In the genomic region with DNA sequence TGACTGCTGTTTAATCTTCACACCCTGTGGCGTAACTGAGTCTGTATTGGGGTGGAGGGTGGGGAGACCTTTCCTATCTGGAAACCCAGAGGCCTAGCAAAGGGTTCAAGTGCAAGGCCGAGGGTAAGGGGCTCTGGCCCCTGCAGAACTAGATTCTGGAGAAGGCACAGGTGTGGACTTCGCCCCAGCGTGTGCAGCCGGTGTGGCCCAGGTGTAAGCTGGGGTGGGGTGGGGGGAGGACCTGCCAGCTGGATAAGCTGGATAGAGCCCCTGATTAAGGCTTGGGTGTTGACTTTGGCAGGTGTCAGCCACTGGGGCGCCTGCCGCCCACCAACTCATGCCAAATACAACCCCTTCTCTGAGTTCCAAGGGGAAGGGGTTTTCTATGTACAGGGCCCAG, we compare ENCODE assay signal across 9 cellular contexts. TPM values are rescaled to one million over a fixed set of nuclear protein-coding genes. Genes with fewer than 3 reads are reported as not detected.
DNase-seq lines count a peak whose midpoint lies in the region; ATAC-seq and TF ChIP-seq lines count a peak whose summit lies in the region.
"Had no signal": no experiment of that assay in that cellular context is flagged by ENCODE, and none has a peak within 500 bp of the region (broad histone marks: within the 10 kb centered on the region; RNA-seq: fewer than 3 reads in every experiment).

No MANE protein-coding gene starts in this region.

- H3K4ac ChIP-seq in H9 (ENCODE audit: low read depth, low read length) = no peak overlapping the region

- no peak for TF ChIP-seq POLR2A in spleen (IDR thresholded peaks at IDR 0.05)

- no peak for TF ChIP-seq CTCF in H9 (conservative IDR thresholded peaks at IDR 0.05)
- no peak for TF ChIP-seq CTCF in activated B cell treated with CpG ODN at 0.5 μM for 24 hours (IDR thresholded peaks at IDR 0.05)
- TF ChIP-seq CTCF in kidney epithelial cell (IDR thresholded peaks at IDR 0.05; ENCODE audit: insufficient read depth, low read length, poor library complexity, severe bottlenecking) = no peak
- TF ChIP-seq CTCF in spleen (IDR thresholded peaks at IDR 0.05 in 8 of 11, conservative IDR thresholded peaks at IDR 0.05 in 3 of 11) = no peak

- H2BK120ac ChIP-seq in H9 (ENCODE audit: low read depth, low read length, poor library complexity, severe bottlenecking) = no peak overlapping the region

- no peak overlapping the region for H4K8ac ChIP-seq in H9 (replicated peaks; ENCODE audit: insufficient read length, low read depth, low read length)

- no peaks in the 10 kb centered on the region for H3K79me2 ChIP-seq in H9 (ENCODE audit: insufficient read depth, low read length)

- H2BK15ac ChIP-seq in H9 (ENCODE audit: low read depth, low read length) = no peak overlapping the region

- no peak for DNase-seq in H9
- no peak for DNase-seq in activated B cell treated with CpG ODN at 0.5 μM for 24 hours
- no peak for DNase-seq in kidney epithelial cell (ENCODE audit: low read depth)
- DNase-seq in spleen = no peak
- no peak for DNase-seq in GM19240 (ENCODE audit: insufficient read length, low spot score)
- DNase-seq in SHP77 treated with DMSO at 0.1 percent for 48 hours (lab: John Stamatoyannopoulos, UW) = no peak
- no peak for DNase-seq in NCI-H82 (lab: John Stamatoyannopoulos, UW)
- DNase-seq in H4 (ENCODE audit: low spot score) = no peak
- DNase-seq: foreskin melanocyte had no signal

- no peak overlapping the region for H4K5ac ChIP-seq in H9 (ENCODE audit: insufficient read length, low read depth, low read length)

- no peak overlapping the region for H2BK12ac ChIP-seq in H9 (ENCODE audit: insufficient read length, low read depth, low read length)

- H3K14ac ChIP-seq in H9 (ENCODE audit: insufficient read depth, low read length) = no peak overlapping the region

- intact Hi-C loops in activated B cell treated with CpG ODN at 0.5 μM for 24 hours (cut with micrococcal nuclease) = no loop called here
- intact Hi-C loops in spleen (cut with DNase I; ENCODE audit: low total_unique reads) = no loop called here

- no peaks in the 10 kb centered on the region for H3K79me1 ChIP-seq in H9 (ENCODE audit: insufficient read depth, low read depth, low read length, poor library complexity, severe bottlenecking)

- H3K27me3 ChIP-seq in H9 (ENCODE audit: insufficient read depth, low read length) (no peaks in the 10 kb centered on the region), kidney epithelial cell (ENCODE audit: control insufficient read depth, insufficient read depth, low read length) (no peaks in the 10 kb centered on the region), spleen (replicated peaks in 1 of 7) (no peaks in the 10 kb centered on the region)

- peaks cover 8% of the 10 kb centered on the region for H3K23me2 ChIP-seq in H9 (ENCODE audit: insufficient read length, low read depth, low read length, poor library complexity, severe bottlenecking)

- H4K91ac ChIP-seq in H9 (ENCODE audit: insufficient read length, low read depth, low read length) = no peak overlapping the region

- no peak overlapping the region for H2AFZ ChIP-seq in H9 (ENCODE audit: low read length)

- no peak overlapping the region for H3K4me2 ChIP-seq in H9 (ENCODE audit: insufficient read depth, insufficient read length, low read length)

- H3K36me3 Mint-ChIP-seq in H9 (ENCODE audit: insufficient read depth in 1 of 3, low read depth in 3 of 3) (peaks cover 14 to 47% (median 40%) of the 10 kb centered on the region in 3 experiments), activated B cell treated with CpG ODN at 0.5 μM for 24 hours (ENCODE audit: low read depth) (peaks cover 38% of the 10 kb centered on the region)

- H3K4me1 ChIP-seq in H9 (ENCODE audit: insufficient read depth, low read length) (no peaks in the 10 kb centered on the region), spleen (peaks cover 11 to 60% (median 35%) of the 10 kb centered on the region in 6 donors)

- H3K23ac ChIP-seq in H9 (ENCODE audit: insufficient read length, low read depth, low read length) = no peak overlapping the region

- peaks cover 7% of the 10 kb centered on the region in 2 experiments for H3K4me1 Mint-ChIP-seq in H9
- peaks cover 24% of the 10 kb centered on the region for H3K4me1 Mint-ChIP-seq in activated B cell treated with CpG ODN at 0.5 μM for 24 hours

- WGBS in H9 (ENCODE audit: extremely low coverage, insufficient read length, low lambda C conversion rate) = no CpG with 5 or more reads among the region's 7 CpGs
- WGBS in spleen, 5 donors = 81 to 93% (median 86%) methylated on average over 7 of the region's 7 CpGs

- ATAC-seq in activated B cell treated with CpG ODN at 0.5 μM for 24 hours (ENCODE audit: low read depth) = no peak

- no peak overlapping the region for H3T11ph ChIP-seq in H9 (ENCODE audit: low read length)

- H3K9me3 ChIP-seq in H9 (ENCODE audit: control insufficient read depth, low read depth, low read length) (no peaks in the 10 kb centered on the region), spleen (peaks cover 0 to 6% (median 0%) of the 10 kb centered on the region in 8 donors)

- H3K18ac ChIP-seq in H9 (ENCODE audit: insufficient read length, low read depth, low read length) = no peak overlapping the region

- no peak overlapping the region for H3K27ac ChIP-seq in H9 (ENCODE audit: insufficient read length, low read depth, low read length)
- peak overlapping the region; percentile 53 to 96 (median 82) for H3K27ac ChIP-seq in spleen

- peaks cover 3% of the 10 kb centered on the region; the same call in 1 of the 2 replicates for H3K27me3 Mint-ChIP-seq in H9 (ENCODE audit: low read depth)
- H3K27me3 Mint-ChIP-seq in activated B cell treated with CpG ODN at 0.5 μM for 24 hours = no peaks in the 10 kb centered on the region

- peak overlapping the region; percentile 74 to 89; a peak in 4 of 5 replicates for H3K4me3 Mint-ChIP-seq in H9
- H3K4me3 Mint-ChIP-seq in activated B cell treated with CpG ODN at 0.5 μM for 24 hours = peak overlapping the region; percentile 81

- POLR2A ChIA-PET in activated B cell treated with CpG ODN at 0.5 μM for 24 hours (lab: Charles Lee) = no interaction called here

- H3K56ac ChIP-seq in H9 (ENCODE audit: insufficient read length, low read depth, low read length) = no peak overlapping the region

- peaks cover 3% of the 10 kb centered on the region for H3K36me3 ChIP-seq in kidney epithelial cell (ENCODE audit: control insufficient read depth, insufficient read depth, low read length)
- peaks cover 0 to 60% (median 34%) of the 10 kb centered on the region in 6 donors for H3K36me3 ChIP-seq in spleen

- H3K9me3 Mint-ChIP-seq in H9 (no peaks in the 10 kb centered on the region; a peak in 1 of 5 replicates), activated B cell treated with CpG ODN at 0.5 μM for 24 hours (no peaks in the 10 kb centered on the region)

- peak overlapping the region; percentile 79 for H3K4me3 ChIP-seq in kidney epithelial cell (ENCODE audit: low read depth, low read length)
- H3K4me3 ChIP-seq in spleen = peak overlapping the region in 5 of 8 donors; percentile 17 to 86 (median 79)

- H2BK20ac ChIP-seq in H9 (ENCODE audit: low read depth, low read length, poor library complexity, severe bottlenecking) = no peak overlapping the region

- no peak overlapping the region for H2AK5ac ChIP-seq in H9 (ENCODE audit: insufficient read length, low read length)

- CTCF ChIA-PET in activated B cell treated with CpG ODN at 0.5 μM for 24 hours (lab: Charles Lee) = no interaction called here

- no peak overlapping the region for H2BK5ac ChIP-seq in H9 (ENCODE audit: insufficient read length, low read length)

- H3K27ac Mint-ChIP-seq in H9 (no peak overlapping the region), activated B cell treated with CpG ODN at 0.5 μM for 24 hours (no peak overlapping the region)

- H4K20me1 ChIP-seq in H9 (ENCODE audit: control insufficient read depth, insufficient read depth, insufficient read length) = no peaks in the 10 kb centered on the region

- no peak overlapping the region for H3K9ac ChIP-seq in H9 (ENCODE audit: extremely low read depth, insufficient read length, low read length)

RNA-seq across cellular contexts. Expression of gene RAB3D, which starts 1.3 kb away (rescaled TPM):
- total RNA-seq in H9 (2021) (29.4 and 32.8 TPM in 2 replicates), activated B cell treated with CpG ODN at 0.5 μM for 24 hours (4.5 and 6.2 TPM in 2 replicates), kidney epithelial cell (19.6 and 19.8 TPM in 2 replicates), spleen (10 to 100 TPM; 26.7 to 51.3 (median 43.5) TPM)
- 1 to 10 TPM; 2.5 to 6.4 (median 3.3) TPM for polyA plus RNA-seq in spleen
- 0.37 TPM in 1 of 2 replicates, not detected in the other for total RNA-seq in H4 (2014; rRNA removed; shearing (Covaris generic))

RNA-seq across cellular contexts. Expression of gene TMEM205, which starts 7.9 kb away (rescaled TPM):
- total RNA-seq in H9 (2021) = 69.7 and 73.1 TPM in 2 replicates
- total RNA-seq in activated B cell treated with CpG ODN at 0.5 μM for 24 hours = 61.8 and 68.1 TPM in 2 replicates
- total RNA-seq in kidney epithelial cell = 307 and 377 TPM in 2 replicates
- total RNA-seq in spleen = 100 to 1,000 TPM in 3 of 7 donors, 10 to 100 TPM in 4; 44.1 to 143 (median 54.2) TPM
- polyA plus RNA-seq in spleen = 10 to 100 TPM; 65.8 to 82.0 (median 73.4) TPM
- 74.7 and 139 TPM in 2 replicates for total RNA-seq in H4 (2014; rRNA removed; shearing (Covaris generic))

RNA-seq across cellular contexts. Expression of gene CCDC159, which starts 8.2 kb away (rescaled TPM):
- total RNA-seq in H9 (2021) (5.7 and 5.8 TPM in 2 replicates), activated B cell treated with CpG ODN at 0.5 μM for 24 hours (27.6 and 32.1 TPM in 2 replicates), kidney epithelial cell (8.2 and 21.6 TPM in 2 replicates), spleen (10 to 100 TPM; 40.1 to 57.5 (median 51.3) TPM)
- polyA plus RNA-seq in spleen = 10 to 100 TPM; 34.7 to 83.7 (median 73.9) TPM
- 3.6 and 5.1 TPM in 2 replicates for total RNA-seq in H4 (2014; rRNA removed; shearing (Covaris generic))

RNA-seq across cellular contexts. Expression of gene PLPPR2, which starts 17.1 kb away (rescaled TPM):
- 6.1 and 8.0 TPM in 2 replicates for total RNA-seq in H9 (2021)
- total RNA-seq in activated B cell treated with CpG ODN at 0.5 μM for 24 hours = 1.5 and 2.2 TPM in 2 replicates
- total RNA-seq in kidney epithelial cell = 6.7 and 14.0 TPM in 2 replicates
- 10 to 100 TPM; 19.0 to 41.0 (median 26.6) TPM for total RNA-seq in spleen
- 10 to 100 TPM in 1 of 3 donors, 1 to 10 TPM in 2; 4.2 to 10.8 (median 8.5) TPM for polyA plus RNA-seq in spleen
- total RNA-seq in H4 (2014; rRNA removed; shearing (Covaris generic)) = 10.7 and 12.7 TPM in 2 replicates

RNA-seq across cellular contexts. Expression of gene SWSAP1, which starts 36.3 kb away (rescaled TPM):
- total RNA-seq in H9 (2021) (3.8 and 5.2 TPM in 2 replicates), activated B cell treated with CpG ODN at 0.5 μM for 24 hours (4.3 and 5.1 TPM in 2 replicates), kidney epithelial cell (2.9 and 4.0 TPM in 2 replicates), spleen (1 to 10 TPM; 2.7 to 6.0 (median 4.0) TPM)
- polyA plus RNA-seq in spleen = 1 to 10 TPM; 7.0 to 9.3 (median 8.3) TPM
- 0.45 and 1.0 TPM in 2 replicates for total RNA-seq in H4 (2014; rRNA removed; shearing (Covaris generic))
